ENCODE assay signal across 8 cellular contexts in the genomic region with DNA sequence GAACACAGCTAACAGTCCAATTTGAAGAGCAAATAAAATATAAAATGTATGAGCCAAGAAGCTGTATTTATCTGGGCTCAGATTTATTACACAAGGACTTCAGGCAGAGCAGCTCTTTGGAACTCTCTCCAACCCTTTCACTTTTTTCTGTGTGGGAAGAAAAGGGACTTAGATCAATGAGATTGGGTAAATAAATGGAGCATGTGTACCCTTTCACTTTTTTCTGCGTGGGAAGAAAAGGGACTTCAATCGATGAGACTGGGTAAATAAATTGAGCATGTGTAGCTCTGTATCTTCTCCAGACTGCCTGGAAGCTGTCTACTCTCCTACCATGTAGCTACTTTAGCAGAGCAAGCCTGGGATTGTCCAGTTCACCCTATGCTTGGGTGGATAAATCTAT. TPM values are rescaled to one million over a fixed set of nuclear protein-coding genes. Genes with fewer than 3 reads are reported as not detected.
"Had no signal": no experiment of that assay in that cellular context is flagged by ENCODE, and none has a peak within 500 bp of the region (broad histone marks: within the 10 kb centered on the region; RNA-seq: fewer than 3 reads in every experiment).

No MANE protein-coding gene starts in this region.

- H3K27ac Mint-ChIP-seq: GM23338, H9 had no signal

- H3K4me3 ChIP-seq: GM23338, K562 had no signal

- DNase-seq: H9, HCEC 1CT, IMR-90, KG1 had no signal

- H3K4me2 ChIP-seq: GM23338 had no signal

- H3K4me1 Mint-ChIP-seq: GM23338, H9 had no signal

- ATAC-seq: GM23338, K562 had no signal

- H3K4me3 Mint-ChIP-seq: GM23338, H9 had no signal

RNA-seq across cellular contexts. Expression of gene SLC17A3, which starts 10.7 kb away (rescaled TPM):
- total RNA-seq: GM23338, H1, H9, HT-29, IMR-90, K562 had no signal
- polyA plus RNA-seq: GM23338, H1, IMR-90 had no signal

RNA-seq across cellular contexts. Expression of gene SLC17A1, which starts 31.5 kb away (rescaled TPM):
- total RNA-seq: GM23338, H1, H9, HT-29, IMR-90, K562 had no signal
- polyA plus RNA-seq: GM23338, H1, IMR-90, K562 had no signal
